ENCODE assay signal across 8 cellular contexts in the genomic region with DNA sequence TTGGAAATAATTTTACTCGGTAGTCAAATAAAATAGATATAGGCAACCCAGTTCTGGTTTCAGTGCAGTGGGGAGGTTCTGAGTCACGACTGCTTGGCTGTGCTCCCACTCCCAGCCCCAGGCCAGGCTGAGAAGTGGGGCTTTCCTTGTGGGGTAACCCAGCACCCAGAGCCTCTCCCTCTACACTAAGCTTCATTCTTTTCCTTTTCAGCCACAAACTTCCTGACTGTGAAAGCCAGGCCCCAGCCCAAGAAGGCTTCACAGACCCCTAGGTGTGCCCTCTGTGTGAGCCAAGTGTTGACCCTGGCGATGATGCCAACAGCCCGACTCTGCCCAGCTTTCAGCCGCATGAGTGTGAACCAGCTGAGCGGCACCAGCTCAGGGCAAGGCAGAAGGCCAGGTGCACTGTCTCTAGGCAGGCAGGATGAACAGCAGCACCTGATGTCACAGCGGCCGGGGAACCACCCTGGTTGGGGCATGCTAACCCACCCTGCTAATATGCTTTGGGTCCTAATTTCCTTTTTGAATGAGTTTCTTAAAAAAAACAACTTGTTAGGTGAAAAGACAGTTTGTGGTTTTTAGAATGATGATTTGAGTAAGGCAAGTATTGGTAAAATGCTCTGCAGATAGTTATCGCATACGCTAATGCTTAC. TPM values are rescaled to one million over a fixed set of nuclear protein-coding genes. Genes with fewer than 3 reads are reported as not detected.
A peak's percentile ranks its signal among the peaks of the same experiment; 100 is the strongest.
DNase-seq lines count a peak whose midpoint lies in the region; ATAC-seq and TF ChIP-seq lines count a peak whose summit lies in the region.

No MANE protein-coding gene starts in this region.

- H3K36me3 ChIP-seq in MM.1S (replicated peaks; ENCODE audit: insufficient read depth, low read length) (no peaks in the 10 kb centered on the region), esophagus (ENCODE audit: control insufficient read depth in 2 of 2, insufficient read depth in 2 of 2, low read length in 1 of 2) (no peaks in the 10 kb centered on the region), skeletal muscle tissue (ENCODE audit: control insufficient read depth in 3 of 3, insufficient read depth in 3 of 3, low read length in 3 of 3) (no peaks in the 10 kb centered on the region)

- H3F3A ChIP-seq in MM.1S (ENCODE audit: insufficient read depth, low read length), result peaks cover 30% of the 10 kb centered on the region

- peak overlapping the region; percentile 30; the same call in 1 of the 2 replicates for H3K4me3 ChIP-seq in MM.1S (ENCODE audit: low read length)
- no peak overlapping the region for H3K4me3 ChIP-seq in esophagus (ENCODE audit: low read depth in 1 of 2, low read length in 2 of 2)
- peak overlapping the region in 2 of 3 donors; percentile 41 to 45 for H3K4me3 ChIP-seq in skeletal muscle tissue (ENCODE audit: low read length in 3 of 3)

- no peak for TF ChIP-seq CTCF in MM.1S (IDR thresholded peaks at IDR 0.05; ENCODE audit: low read length)

- no peaks in the 10 kb centered on the region for H3K27me3 ChIP-seq in MM.1S (replicated peaks; ENCODE audit: insufficient read depth, low read length)
- no peaks in the 10 kb centered on the region for H3K27me3 ChIP-seq in esophagus (ENCODE audit: control insufficient read depth in 1 of 2, insufficient read depth in 2 of 2, low read length in 2 of 2)
- H3K27me3 ChIP-seq in skeletal muscle tissue (ENCODE audit: control insufficient read depth in 3 of 3, insufficient read depth in 3 of 3, low read length in 3 of 3), result no peaks in the 10 kb centered on the region

- 26 to 32% methylated on average over 10 of the region's 10 CpGs for WGBS in esophagus, 2 donors

- peak overlapping the region; percentile 97 for H3K27ac ChIP-seq in MM.1S (ENCODE audit: low read length)
- H3K27ac ChIP-seq in esophagus (ENCODE audit: low read depth in 2 of 2, low read length in 1 of 2), result peak overlapping the region; percentile 65 to 79
- peak overlapping the region; percentile 98 for H3K27ac ChIP-seq in skeletal muscle tissue (ENCODE audit: low read depth, low read length)

- no peak overlapping the region for H2AFZ ChIP-seq in MM.1S (ENCODE audit: low read length)

- H3K79me2 ChIP-seq in MM.1S (ENCODE audit: low read length), result no peaks in the 10 kb centered on the region

- H3K9me2 ChIP-seq in MM.1S (replicated peaks; ENCODE audit: insufficient read depth, low read length), result no peaks in the 10 kb centered on the region

- H4K20me1 ChIP-seq in MM.1S (ENCODE audit: insufficient read depth, low read length), result no peaks in the 10 kb centered on the region

- H3K4me2 ChIP-seq in MM.1S (ENCODE audit: low read depth, low read length), result peak overlapping the region; percentile 84; the same call in 1 of the 2 replicates

- H3K4me1 ChIP-seq in MM.1S (ENCODE audit: low read length) (peaks cover 46% of the 10 kb centered on the region), esophagus (ENCODE audit: control insufficient read depth in 2 of 2, insufficient read depth in 2 of 2, low read length in 1 of 2) (peaks cover 10 to 16% of the 10 kb centered on the region in 2 donors), skeletal muscle tissue (ENCODE audit: control insufficient read depth in 3 of 3, insufficient read depth in 3 of 3, low read length in 3 of 3) (peaks cover 46 to 54% (median 52%) of the 10 kb centered on the region in 3 donors)

- H3K9me3 ChIP-seq in MM.1S (replicated peaks; ENCODE audit: insufficient read depth, low read length) (no peaks in the 10 kb centered on the region), esophagus (ENCODE audit: control insufficient read depth in 2 of 2, insufficient read depth in 1 of 2, low read depth in 1 of 2, low read length in 1 of 2) (no peaks in the 10 kb centered on the region), skeletal muscle tissue (ENCODE audit: control insufficient read depth in 3 of 3, low read length in 3 of 3) (no peaks in the 10 kb centered on the region)

- H3K9ac ChIP-seq in MM.1S (ENCODE audit: low read length), result peak overlapping the region; percentile 60
- peak overlapping the region; percentile 70 to 75 (median 74) for H3K9ac ChIP-seq in skeletal muscle tissue (ENCODE audit: low read depth in 1 of 3, low read length in 3 of 3)

- peak; percentile 85 for DNase-seq in Daoy (ENCODE audit: low read depth)
- peak; percentile 94 for DNase-seq in MM.1S
- peak; percentile 56 for DNase-seq in activated CD8-positive, alpha-beta memory T cell treated with anti-CD3 and anti-CD28 coated beads, Interleukin-2, amount 50 U/mL, for 1 hour (ENCODE audit: extremely low read depth)
- DNase-seq in NCI-H146 (lab: John Stamatoyannopoulos, UW), result no peak
- DNase-seq in NCI-H748 (lab: John Stamatoyannopoulos, UW; ENCODE audit: unreplicated experiment), result no peak

- ATAC-seq in GM21723 (IDR thresholded peaks at IDR 0.05; ENCODE audit: unreplicated experiment), result peak; percentile 90

RNA-seq across cellular contexts. Expression of gene ATP23, which starts 42.2 kb away (rescaled TPM):
- total RNA-seq in Daoy (2014; rRNA removed; shearing (Covaris generic)), result 13.2 and 15.3 TPM in 2 replicates
- 10 to 100 TPM in 1 of 2 donors, 1 to 10 TPM in 1; 5.7 to 11.0 TPM for polyA plus RNA-seq in esophagus
- 8.9 TPM for total RNA-seq in skeletal muscle tissue

RNA-seq across cellular contexts. Expression of gene CTDSP2, which starts 52.6 kb away (rescaled TPM):
- total RNA-seq in Daoy (2014; rRNA removed; shearing (Covaris generic)), result 26.3 and 28.2 TPM in 2 replicates
- polyA plus RNA-seq in esophagus, result 10 to 100 TPM; 22.4 to 34.7 TPM
- total RNA-seq in skeletal muscle tissue, result 51.1 TPM

Comparison
In these comparisons a context has a peak if more than half of its experiments do, and no peak if none do; other contexts are left out.
1. DNase-seq: peak in Daoy (single experiment), MM.1S (single experiment) and activated CD8-positive, alpha-beta memory T cell treated with anti-CD3 and anti-CD28 coated beads, Interleukin-2, amount 50 U/mL, for 1 hour (single experiment); none in NCI-H146 (single experiment) and NCI-H748 (single experiment).
2. H3K4me3 ChIP-seq: peak in MM.1S (single experiment) and skeletal muscle tissue (2 of 3); none in esophagus (0 of 2).
3. Peak in every context shown above with its lines, with median percentiles within 50 percentile points of each other: H3K27ac ChIP-seq.